18 cellular contexts compared by ENCODE assay signal in genomic region chr1:203395746-203396145, GRCh38. TPM values are rescaled to one million over a fixed set of nuclear protein-coding genes. Genes with fewer than 3 reads are reported as not detected.
DNase-seq lines count a peak whose midpoint lies in the region; ATAC-seq and TF ChIP-seq lines count a peak whose summit lies in the region.
"Had no signal": no experiment of that assay in that cellular context is flagged by ENCODE, and none has a peak within 500 bp of the region (broad histone marks: within the 10 kb centered on the region; RNA-seq: fewer than 3 reads in every experiment).

No MANE protein-coding gene starts in this region.

- no peaks in the 10 kb centered on the region for H3K36me3 Mint-ChIP-seq in CD8-positive, alpha-beta T cell

- H3K4me2 ChIP-seq in fibroblast of lung (ENCODE audit: extremely low read depth, insufficient read depth, low read length) = peak overlapping the region; percentile 78

- H3K4me3 Mint-ChIP-seq in CD8-positive, alpha-beta T cell = no peak overlapping the region
- H3K4me3 Mint-ChIP-seq: H9 had no signal

- no peaks in the 10 kb centered on the region for H3K4me1 Mint-ChIP-seq in CD8-positive, alpha-beta T cell (ENCODE audit: low read depth)
- H3K4me1 Mint-ChIP-seq: H9 had no signal

- peaks cover 33% of the 10 kb centered on the region for H3K27me3 Mint-ChIP-seq in CD8-positive, alpha-beta T cell (ENCODE audit: low read depth)

- no peak overlapping the region for H3K27ac Mint-ChIP-seq in CD8-positive, alpha-beta T cell
- H3K27ac Mint-ChIP-seq: H9 had no signal

- no peak overlapping the region for H3K9ac ChIP-seq in fibroblast of lung (ENCODE audit: insufficient read depth, low read length)

- intact Hi-C loops in upper lobe of right lung (cut with DNase I) = no loop called here
- intact Hi-C loops in CD8-positive, alpha-beta T cell (cut with DNase I, micrococcal nuclease) = no loop called here

- TF ChIP-seq CTCF in fibroblast of lung (conservative IDR thresholded peaks at IDR 0.05 in 1 of 2, IDR thresholded peaks at IDR 0.05 in 1 of 2; ENCODE audit: low read depth in 1 of 2, low read length in 2 of 2) (peak in 1 of 2 donors; percentile 22), upper lobe of right lung (IDR thresholded peaks at IDR 0.05) (peak; percentile 6)
- no peak for TF ChIP-seq CTCF in CD8-positive, alpha-beta T cell (IDR thresholded peaks at IDR 0.05)

- no peaks in the 10 kb centered on the region for H3K4me1 ChIP-seq in fibroblast of lung (ENCODE audit: control insufficient read depth, extremely low read depth, insufficient read depth, low read length)
- no peaks in the 10 kb centered on the region for H3K4me1 ChIP-seq in upper lobe of right lung
- no peaks in the 10 kb centered on the region for H3K4me1 ChIP-seq in CD8-positive, alpha-beta T cell (ENCODE audit: insufficient read depth, low read length)
- H3K4me1 ChIP-seq: Caco-2, SJSA1 had no signal

- no peaks in the 10 kb centered on the region for H3K36me3 ChIP-seq in MG63
- H3K36me3 ChIP-seq in fibroblast of lung (ENCODE audit: control insufficient read depth, insufficient read depth, low read length) = no peaks in the 10 kb centered on the region
- no peaks in the 10 kb centered on the region for H3K36me3 ChIP-seq in upper lobe of right lung
- H3K36me3 ChIP-seq in CD8-positive, alpha-beta T cell (ENCODE audit: insufficient read depth, low read length) = no peaks in the 10 kb centered on the region
- H3K36me3 ChIP-seq: SJSA1 had no signal

- ATAC-seq in upper lobe of right lung (no peak), HG02852 (IDR thresholded peaks at IDR 0.05; ENCODE audit: unreplicated experiment) (no peak), HG02571 (IDR thresholded peaks at IDR 0.05; ENCODE audit: unreplicated experiment) (no peak), HG02938 (IDR thresholded peaks at IDR 0.05; ENCODE audit: unreplicated experiment) (no peak)
- ATAC-seq in CD8-positive, alpha-beta T cell = no peak

- DNase-seq in AG20443 (ENCODE audit: low spot score) (peak; percentile 43), MG63 (no peak), fibroblast of lung (ENCODE audit: low read depth in 2 of 2) (peak in 1 of 2 donors; percentile 56), upper lobe of right lung (no peak)
- no peak for DNase-seq in CD8-positive, alpha-beta T cell
- DNase-seq: Caco-2, H9, KG1, NCI-H1092, NCI-H146, NCI-H2081, NCI-H510A, NCI-H774 had no signal

- H3K4me3 ChIP-seq in MG63 (peak overlapping the region; percentile 21), fibroblast of lung (replicated peaks in 1 of 4; ENCODE audit: control extremely low read depth in 1 of 4, insufficient read depth in 1 of 4, low read depth in 3 of 4, low read length in 4 of 4) (peak overlapping the region; percentile 26 to 55 (median 40)), upper lobe of right lung (no peak overlapping the region)
- H3K4me3 ChIP-seq in CD8-positive, alpha-beta T cell (ENCODE audit: low read depth, low read length) = no peak overlapping the region
- H3K4me3 ChIP-seq: SJSA1 had no signal

- no peaks in the 10 kb centered on the region for H3K79me2 ChIP-seq in fibroblast of lung (ENCODE audit: control insufficient read depth, insufficient read depth, low read length)

- POLR2A ChIA-PET in CD8-positive, alpha-beta T cell (lab: Charles Lee) = no interaction called here

- H3K27me3 ChIP-seq in MG63 = peaks cover 33% of the 10 kb centered on the region
- no peaks in the 10 kb centered on the region for H3K27me3 ChIP-seq in fibroblast of lung (ENCODE audit: control insufficient read depth, insufficient read depth, low read length)
- H3K27me3 ChIP-seq in upper lobe of right lung = no peaks in the 10 kb centered on the region
- no peaks in the 10 kb centered on the region for H3K27me3 ChIP-seq in CD8-positive, alpha-beta T cell (ENCODE audit: insufficient read depth, low read length)

- H3K27ac ChIP-seq in fibroblast of lung (ENCODE audit: insufficient read depth, low read length) = no peak overlapping the region
- H3K27ac ChIP-seq in upper lobe of right lung = no peak overlapping the region
- no peak overlapping the region for H3K27ac ChIP-seq in CD8-positive, alpha-beta T cell (ENCODE audit: low read depth, low read length)
- H3K27ac ChIP-seq: SJSA1 had no signal

- H2AFZ ChIP-seq in fibroblast of lung (ENCODE audit: low read length) = peak overlapping the region; percentile 23

- peaks cover 3% of the 10 kb centered on the region for H3K9me3 Mint-ChIP-seq in CD8-positive, alpha-beta T cell

- H4K20me1 ChIP-seq in fibroblast of lung (ENCODE audit: control insufficient read depth, extremely low read depth, insufficient read depth, low read length) = no peaks in the 10 kb centered on the region

- peaks cover 6% of the 10 kb centered on the region for H3K9me3 ChIP-seq in MG63
- no peaks in the 10 kb centered on the region for H3K9me3 ChIP-seq in fibroblast of lung (ENCODE audit: control insufficient read depth, insufficient read depth, low read depth, low read length)
- no peaks in the 10 kb centered on the region for H3K9me3 ChIP-seq in upper lobe of right lung
- H3K9me3 ChIP-seq in CD8-positive, alpha-beta T cell (ENCODE audit: low read length) = no peaks in the 10 kb centered on the region

- CTCF ChIA-PET in CD8-positive, alpha-beta T cell (lab: Charles Lee) = no interaction called here

RNA-seq across cellular contexts. Expression of gene FMOD, which starts 44.8 kb away (rescaled TPM):
- total RNA-seq in MG63 (2014; rRNA removed; shearing (Covaris generic); ENCODE audit: low replicate concordance) = not detected in 2 replicates
- 3.3 and 15.4 TPM in 2 replicates for total RNA-seq in fibroblast of lung
- polyA plus RNA-seq in fibroblast of lung = 2.9 and 9.0 TPM in 2 replicates
- polyA plus RNA-seq in fibroblast of lung (2012) = 2.1 and 7.2 TPM in 2 replicates
- 2.3 and 4.2 TPM in 2 replicates for polyA minus RNA-seq in fibroblast of lung (ENCODE audit: low replicate concordance)
- 45.1 TPM for total RNA-seq in upper lobe of right lung
- total RNA-seq in CD8-positive, alpha-beta T cell = not detected
- total RNA-seq: H9, M059J had no signal

Comparison
In these comparisons a context has a peak if more than half of its experiments do, and no peak if none do; other contexts are left out.
1. H3K4me3 ChIP-seq: peak in MG63 (single experiment) and fibroblast of lung (4 of 4); none in upper lobe of right lung (single experiment) and CD8-positive, alpha-beta T cell (single experiment).